9 cellular contexts compared by ENCODE assay signal in genomic region chr19:48867922-48868195, GRCh38. TPM values are rescaled to one million over a fixed set of nuclear protein-coding genes. Genes with fewer than 3 reads are reported as not detected.
DNase-seq lines count a peak whose midpoint lies in the region; ATAC-seq and TF ChIP-seq lines count a peak whose summit lies in the region.
"Had no signal": no experiment of that assay in that cellular context is flagged by ENCODE, and none has a peak within 500 bp of the region (broad histone marks: within the 10 kb centered on the region; RNA-seq: fewer than 3 reads in every experiment).

No MANE protein-coding gene starts in this region.

- no peak for ATAC-seq in lung (ENCODE audit: insufficient read depth, low FRiP score)

- H3K9me3 ChIP-seq in lung (ENCODE audit: control insufficient read depth in 2 of 2, insufficient read depth in 1 of 2, low read length in 1 of 2) (no peaks in the 10 kb centered on the region), tibial artery (no peaks in the 10 kb centered on the region)

- H3K27ac ChIP-seq in lung (ENCODE audit: low read depth in 1 of 2, low read length in 1 of 2) (peak overlapping the region; percentile 37 to 67), tibial artery (peak overlapping the region; percentile 79 to 85)

- no peak for TF ChIP-seq RAD21 in Ishikawa (IDR thresholded peaks at IDR 0.05; ENCODE audit: low read depth)

- no peak for TF ChIP-seq EP300 in Ishikawa (IDR thresholded peaks at IDR 0.05; ENCODE audit: borderline replicate concordance)

- no peak for DNase-seq in choroid plexus epithelial cell (ENCODE audit: low read depth)
- DNase-seq in lung (ENCODE audit: low spot score), result no peak
- no peak for DNase-seq in tibial artery
- DNase-seq in iPS-NIHi11 (ENCODE audit: low spot score), result no peak
- no peak for DNase-seq in NCI-H1694 treated with DMSO at 0.1 percent for 48 hours (lab: John Stamatoyannopoulos, UW)
- DNase-seq in NCI-H82 treated with DMSO at 0.1 percent for 48 hours (lab: John Stamatoyannopoulos, UW; ENCODE audit: unreplicated experiment), result no peak
- DNase-seq: effector CD4-positive, alpha-beta T cell had no signal

- TF ChIP-seq CTCF in choroid plexus epithelial cell (conservative IDR thresholded peaks at IDR 0.05; ENCODE audit: low read depth, low read length) (no peak), lung (IDR thresholded peaks at IDR 0.05; ENCODE audit: control extremely low read depth, extremely low read depth) (no peak), tibial artery (IDR thresholded peaks at IDR 0.05) (no peak)

- H3K4me3 ChIP-seq in choroid plexus epithelial cell (ENCODE audit: low read depth, low read length), result peak overlapping the region; percentile 60
- H3K4me3 ChIP-seq in lung, result no peak overlapping the region
- peak overlapping the region; percentile 32 to 49 for H3K4me3 ChIP-seq in tibial artery

- H3K4me1 ChIP-seq in lung (ENCODE audit: control insufficient read depth in 2 of 2, insufficient read depth in 2 of 2, low read length in 2 of 2) (peaks cover 0 to 5% of the 10 kb centered on the region in 2 donors), tibial artery (peaks cover 5 to 35% (median 23%) of the 10 kb centered on the region in 4 donors)

- intact Hi-C loops in tibial artery (cut with DNase I; ENCODE audit: low total_unique reads), result no loop called here

- no peaks in the 10 kb centered on the region for H3K36me3 ChIP-seq in lung (ENCODE audit: control insufficient read depth in 2 of 2, insufficient read depth in 2 of 2, low read length in 2 of 2)
- H3K36me3 ChIP-seq in tibial artery, result peaks cover 0 to 15% (median 6%) of the 10 kb centered on the region in 3 donors

- WGBS in lung, 2 donors, result 65 to 84% methylated on average over 7 of the region's 7 CpGs

- no peaks in the 10 kb centered on the region for H3K27me3 ChIP-seq in lung (ENCODE audit: control insufficient read depth, insufficient read depth)
- H3K27me3 ChIP-seq in tibial artery, result no peaks in the 10 kb centered on the region

TF ChIP-seq in Ishikawa, 13 proteins besides CTCF, POLR2A, EP300 and RAD21:
- 0 out of 2 replicates have a peak, but pooled peaks have one; percentile 22 for TF ChIP-seq ZBTB7A (IDR thresholded peaks at IDR 0.05; ENCODE audit: low read depth)
- TF ChIP-seq REST (IDR thresholded peaks at IDR 0.05; ENCODE audit: low read depth), result no peak
- no peak for TF ChIP-seq CREB1 (IDR thresholded peaks at IDR 0.05; ENCODE audit: low read depth)
TF ChIP-seq in Ishikawa: peak in this region for 1.

RNA-seq across cellular contexts. Expression of gene PLEKHA4, which starts 0.6 kb away (rescaled TPM):
- 10 to 100 TPM in 1 of 2 donors, 1 to 10 TPM in 1; 8.4 to 57.7 TPM for total RNA-seq in lung
- 10 to 100 TPM; 19.3 to 22.0 TPM for polyA plus RNA-seq in lung

RNA-seq across cellular contexts. Expression of gene PPP1R15A, which starts 4.4 kb away (rescaled TPM):
- total RNA-seq in lung, result 100 to 1,000 TPM; 101 to 104 TPM
- 100 to 1,000 TPM; 203 to 208 TPM for polyA plus RNA-seq in lung

RNA-seq across cellular contexts. Expression of gene TULP2, which starts 30.7 kb away (rescaled TPM):
- under 1 TPM; 0.31 to 0.54 TPM for total RNA-seq in lung
- under 1 TPM; 0.13 to 0.20 TPM for polyA plus RNA-seq in lung
- total RNA-seq: H4 had no signal

RNA-seq across cellular contexts. Expression of gene HSD17B14, which starts 31.6 kb away (rescaled TPM):
- 10 to 100 TPM; 12.8 to 17.9 TPM for total RNA-seq in lung
- polyA plus RNA-seq in lung, result 10 to 100 TPM in 1 of 2 donors, 1 to 10 TPM in 1; 9.0 to 39.1 TPM
- total RNA-seq: H4 had no signal

RNA-seq across cellular contexts. Expression of gene NUCB1, which starts 32.3 kb away (rescaled TPM):
- total RNA-seq in lung, result 100 to 1,000 TPM; 214 to 346 TPM
- polyA plus RNA-seq in lung, result 100 to 1,000 TPM; 362 to 367 TPM
